ENCODE assay signal across 8 cellular contexts in genomic region chr6:56905378-56905777, GRCh38. TPM values are rescaled to one million over a fixed set of nuclear protein-coding genes. Genes with fewer than 3 reads are reported as not detected.
"Had no signal": no experiment of that assay in that cellular context is flagged by ENCODE, and none has a peak within 500 bp of the region (broad histone marks: within the 10 kb centered on the region; RNA-seq: fewer than 3 reads in every experiment).

No MANE protein-coding gene starts in this region.

- H3K9me3 ChIP-seq: HAP-1 had no signal

- H2AFZ ChIP-seq: GM23248 had no signal

- H3K4me1 Mint-ChIP-seq: IgD-negative memory B cell had no signal

- H3K36me3 Mint-ChIP-seq: IgD-negative memory B cell had no signal

- H3K36me3 ChIP-seq: HAP-1 had no signal

- H3K9me3 Mint-ChIP-seq: HFFc6, IgD-negative memory B cell had no signal

- H3K4me1 ChIP-seq: HAP-1 had no signal

- H3K4me3 ChIP-seq: GM23248, HAP-1 had no signal

- H3K27ac Mint-ChIP-seq: IgD-negative memory B cell had no signal

- DNase-seq: GOT3, H7, HFFc6, KBM-7 had no signal

- H3K4me3 Mint-ChIP-seq: HFFc6, IgD-negative memory B cell had no signal

- H3K9ac ChIP-seq: GM23248 had no signal

RNA-seq across cellular contexts. Expression of gene BEND6, which starts 49.5 kb away (rescaled TPM):
- total RNA-seq: HT-29 had no signal
- polyA plus RNA-seq: IgD-negative memory B cell had no signal
